In the genomic region with DNA sequence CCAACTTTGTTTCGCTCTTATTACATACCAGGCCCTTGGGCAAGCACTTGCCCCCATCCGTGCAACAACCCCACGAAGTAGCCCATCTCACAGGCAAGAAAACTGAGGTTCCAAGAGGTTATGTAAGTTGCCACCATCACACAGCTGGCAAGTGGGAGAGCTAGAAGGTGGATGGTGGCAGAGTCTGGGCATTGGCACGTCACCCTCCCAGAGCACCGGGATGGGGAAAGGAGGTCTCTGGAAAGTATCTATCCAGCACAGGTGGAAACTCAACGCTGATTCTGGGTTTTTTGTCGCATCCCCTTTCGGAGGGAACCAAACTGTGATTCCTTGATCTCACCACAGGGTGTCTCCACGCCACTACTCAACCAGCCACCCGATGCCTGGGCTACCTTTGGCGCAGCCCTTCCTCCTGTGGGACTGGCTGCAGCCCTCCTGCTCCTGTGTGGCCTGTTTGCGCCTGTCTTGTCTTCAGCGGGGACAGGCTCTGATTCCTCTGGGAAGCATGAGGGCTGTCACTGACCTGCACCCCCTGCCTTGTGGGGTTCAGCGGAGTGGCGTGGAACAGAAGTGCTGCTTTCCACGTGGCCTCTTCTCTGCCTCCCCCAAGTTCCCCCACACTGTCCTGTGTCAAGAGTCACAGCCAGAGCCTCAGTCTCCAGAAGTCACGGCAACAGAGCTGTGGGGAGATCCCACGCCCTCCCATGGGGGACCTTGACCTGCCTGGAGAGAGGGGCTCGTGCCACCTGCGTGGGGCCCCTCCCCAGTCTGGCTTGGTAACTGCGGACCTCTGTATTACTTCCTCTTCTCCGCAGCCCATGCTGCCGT, we compare ENCODE assay signal across 9 cellular contexts. TPM values are rescaled to one million over a fixed set of nuclear protein-coding genes. Genes with fewer than 3 reads are reported as not detected.
DNase-seq lines count a peak whose midpoint lies in the region; ATAC-seq and TF ChIP-seq lines count a peak whose summit lies in the region.
"Had no signal": no experiment of that assay in that cellular context is flagged by ENCODE, and none has a peak within 500 bp of the region (broad histone marks: within the 10 kb centered on the region; RNA-seq: fewer than 3 reads in every experiment).

No MANE protein-coding gene starts in this region.

- ATAC-seq in GM23338 (peak; percentile 62), HG03135 (IDR thresholded peaks at IDR 0.05; ENCODE audit: unreplicated experiment) (no peak)

- CTCF ChIA-PET in Caco-2 (lab: Charles Lee), result interaction anchor here (0.8 to 2.9 kb wide), 4 partner anchors 13 to 58 kb away, joined by 3 to 8 read pairs (median 4); no protein-coding TSS in a partner anchor

- H3K4me3 ChIP-seq in Caco-2 (ENCODE audit: low read depth, low read length), result no peak overlapping the region
- H3K4me3 ChIP-seq in GM23338, result no peak overlapping the region
- H3K4me3 ChIP-seq in esophagus squamous epithelium, result no peak overlapping the region
- H3K4me3 ChIP-seq in thyroid gland (replicated peaks in 1 of 3), result no peak overlapping the region

- DNase-seq in Caco-2 (peak; percentile 87 to 88), GM23338 (ENCODE audit: low spot score) (peak; percentile 92), NCI-H345 treated with DMSO at 0.1 percent for 48 hours (lab: John Stamatoyannopoulos, UW; ENCODE audit: unreplicated experiment) (peak; percentile 15), esophagus squamous epithelium (lab: John Stamatoyannopoulos, UW) (no peak), myocyte (ENCODE audit: low read depth) (peak; percentile 54), thyroid gland (peak; percentile 56 to 68)
- peak; percentile 74 for DNase-seq in activated CD8-positive, alpha-beta memory T cell treated with anti-CD3 and anti-CD28 coated beads for 24 hours

- peaks cover 8% of the 10 kb centered on the region for H3K4me1 ChIP-seq in Caco-2
- peaks cover 6% of the 10 kb centered on the region; the same call in 1 of the 2 replicates for H3K4me1 ChIP-seq in GM23338 (ENCODE audit: insufficient read depth)
- peaks cover 15 to 38% (median 17%) of the 10 kb centered on the region in 3 donors for H3K4me1 ChIP-seq in esophagus squamous epithelium
- H3K4me1 ChIP-seq in thyroid gland, result peaks cover 0 to 13% of the 10 kb centered on the region in 2 donors

- intact Hi-C loops in Caco-2 (cut with micrococcal nuclease; ENCODE audit: unreplicated experiment) (loop anchor here (1.0 kb wide), 4 partner anchors 11 to 131 kb away; no protein-coding TSS in a partner anchor), esophagus squamous epithelium (cut with DNase I) (loop anchor here (5.0 kb wide), 2 partner anchors 55 to 125 kb away; no protein-coding TSS in a partner anchor), thyroid gland (cut with DNase I) (loop anchor here (5.0 kb wide), 2 partner anchors 55 to 130 kb away; no protein-coding TSS in a partner anchor)

- H3K9me3 Mint-ChIP-seq in Caco-2 (ENCODE audit: unreplicated experiment) (no peaks in the 10 kb centered on the region), GM23338 (no peaks in the 10 kb centered on the region)

- peaks cover 10% of the 10 kb centered on the region for H3K27me3 Mint-ChIP-seq in Caco-2 (ENCODE audit: insufficient read depth, unreplicated experiment)
- peaks cover 53% of the 10 kb centered on the region for H3K27me3 Mint-ChIP-seq in GM23338 (ENCODE audit: insufficient read depth, low read depth, poor library complexity)

- no peak overlapping the region for H2AFZ ChIP-seq in GM23338

- H3K27me3 ChIP-seq in Caco-2 (replicated peaks; ENCODE audit: control insufficient read depth, insufficient read depth, low read length), result no peaks in the 10 kb centered on the region
- peaks cover 65% of the 10 kb centered on the region for H3K27me3 ChIP-seq in GM23338 (ENCODE audit: insufficient read depth)
- peaks cover 0 to 51% (median 0%) of the 10 kb centered on the region in 4 donors for H3K27me3 ChIP-seq in esophagus squamous epithelium
- H3K27me3 ChIP-seq in thyroid gland, result no peaks in the 10 kb centered on the region

- no peaks in the 10 kb centered on the region for H3K79me2 ChIP-seq in GM23338 (replicated peaks; ENCODE audit: insufficient read depth)

- H3K9me3 ChIP-seq in Caco-2 (no peaks in the 10 kb centered on the region), esophagus squamous epithelium (no peaks in the 10 kb centered on the region), thyroid gland (no peaks in the 10 kb centered on the region)

- H3K4me1 Mint-ChIP-seq in Caco-2 (ENCODE audit: low read depth, unreplicated experiment) (no peaks in the 10 kb centered on the region), GM23338 (peaks cover 4% of the 10 kb centered on the region; the same call in 2 of the 3 replicates)

- no peak overlapping the region for H3K27ac Mint-ChIP-seq in Caco-2 (ENCODE audit: unreplicated experiment)
- no peak overlapping the region for H3K27ac Mint-ChIP-seq in GM23338

- H3K36me3 Mint-ChIP-seq in Caco-2 (ENCODE audit: insufficient read depth, unreplicated experiment) (no peaks in the 10 kb centered on the region), GM23338 (ENCODE audit: low read depth) (no peaks in the 10 kb centered on the region)

- POLR2A ChIA-PET in Caco-2 (lab: Charles Lee), result no interaction called here

- no peaks in the 10 kb centered on the region for H3K9me2 ChIP-seq in GM23338 (ENCODE audit: insufficient read depth)

- TF ChIP-seq POLR2A in esophagus squamous epithelium (IDR thresholded peaks at IDR 0.05) (no peak), thyroid gland (IDR thresholded peaks at IDR 0.05) (no peak)

- BruUV-seq in Caco-2 (replicated peaks; lab: Mats Ljungman, UMichigan), result no TSS peak

- TF ChIP-seq CTCF in Caco-2 (IDR thresholded peaks at IDR 0.05; ENCODE audit: insufficient read depth in 1 of 2, low read depth in 1 of 2, low read length in 1 of 2, severe bottlenecking in 1 of 2, unreplicated experiment in 1 of 2) (peak; percentile 95 to 98), GM23338 (conservative IDR thresholded peaks at IDR 0.05; ENCODE audit: low read depth in 2 of 2) (peak; percentile 70 to 97), esophagus squamous epithelium (IDR thresholded peaks at IDR 0.05) (peak; percentile 66 to 89 (median 83)), thyroid gland (IDR thresholded peaks at IDR 0.05) (peak; percentile 58 to 83 (median 73))

- H3F3A ChIP-seq in GM23338 (replicated peaks; ENCODE audit: low read depth), result no peaks in the 10 kb centered on the region

- H3K36me3 ChIP-seq in Caco-2 (ENCODE audit: control insufficient read depth, insufficient read depth, low read length) (no peaks in the 10 kb centered on the region), GM23338 (ENCODE audit: insufficient read depth) (no peaks in the 10 kb centered on the region), esophagus squamous epithelium (no peaks in the 10 kb centered on the region), thyroid gland (no peaks in the 10 kb centered on the region)

- no peak overlapping the region for H3K4me2 ChIP-seq in GM23338

- WGBS in esophagus squamous epithelium, 2 donors, result 25 to 41% methylated on average over 12 to 15 of the region's 23 CpGs
- 42 to 49% methylated on average over 22 to 23 of the region's 23 CpGs for WGBS in thyroid gland, 2 donors

- no peaks in the 10 kb centered on the region for H4K20me1 ChIP-seq in GM23338 (replicated peaks; ENCODE audit: insufficient read depth)

- H3K27ac ChIP-seq in GM23338 (ENCODE audit: low read depth) (no peak overlapping the region), esophagus squamous epithelium (no peak overlapping the region), thyroid gland (no peak overlapping the region)

- H3K4me3 Mint-ChIP-seq in Caco-2 (ENCODE audit: unreplicated experiment), result no peak overlapping the region
- no peak overlapping the region for H3K4me3 Mint-ChIP-seq in GM23338

TF ChIP-seq in GM23338, 12 proteins besides CTCF, POLR2A, EP300 and RAD21 (continues in another document):
- TF ChIP-seq CREB1 (CRISPR knock-in tag; IDR thresholded peaks at IDR 0.05; ENCODE audit: low read depth) (no peak), ZNF114 (CRISPR knock-in tag; IDR thresholded peaks at IDR 0.05) (no peak), POLR2AphosphoS5 (IDR thresholded peaks at IDR 0.05; ENCODE audit: low read depth) (no peak), EZH2phosphoT487 (IDR thresholded peaks at IDR 0.05; ENCODE audit: unreplicated experiment) (no peak), ZNF331 (CRISPR knock-in tag; IDR thresholded peaks at IDR 0.05; ENCODE audit: low read depth) (no peak), STAT1 (IDR thresholded peaks at IDR 0.05; ENCODE audit: unreplicated experiment) (no peak), ETS1 (IDR thresholded peaks at IDR 0.05) (no peak), NANOG (IDR thresholded peaks at IDR 0.05; ENCODE audit: borderline replicate concordance) (no peak)

RNA-seq across cellular contexts. Expression of gene TRIM29, which starts 34.4 kb away (rescaled TPM):
- total RNA-seq in Caco-2 (2022), result 4.3 TPM in 2 replicates
- total RNA-seq in GM23338 (2014; rRNA removed; shearing (Covaris generic)), result 0.16 and 0.28 TPM in 2 replicates
- not detected in 2 replicates for polyA plus RNA-seq in GM23338 (2016; fragmentation: Nextera tagmentation; extraction: Ambion mirVana)
- 1,000 to 10,000 TPM in 1 of 4 donors, 100 to 1,000 TPM in 3; 691 to 1,472 (median 816) TPM for total RNA-seq in esophagus squamous epithelium
- total RNA-seq in myocyte, result not detected in 2 replicates
- polyA plus RNA-seq in myocyte (2012), result 0.66 TPM
- total RNA-seq in thyroid gland, result 1 to 10 TPM in 3 of 4 donors, not detected in 1; 1.4 to 3.7 (median 1.6) TPM
- total RNA-seq: T-helper 1 cell treated with Interleukin-12 subunit alpha and Interleukin-12 subunit beta and Interleukin-4 antibody, amounts not matched to agents 30 ng/mL and 1 ng/mL, for 36 hours had no signal

RNA-seq across cellular contexts. Expression of gene OAF, which starts 38.6 kb away (rescaled TPM):
- total RNA-seq in Caco-2 (2022), result 30.3 and 31.3 TPM in 2 replicates
- total RNA-seq in GM23338 (2014; rRNA removed; shearing (Covaris generic)), result 1.2 and 3.0 TPM in 2 replicates
- 1.1 and 1.6 TPM in 2 replicates for polyA plus RNA-seq in GM23338 (2016; fragmentation: Nextera tagmentation; extraction: Ambion mirVana)
- 10 to 100 TPM in 3 of 4 donors, 1 to 10 TPM in 1; 7.4 to 49.0 (median 14.3) TPM for total RNA-seq in esophagus squamous epithelium
- total RNA-seq in myocyte, result 6.3 and 9.3 TPM in 2 replicates
- polyA plus RNA-seq in myocyte (2012), result 3.0 TPM
- 10 to 100 TPM; 31.7 to 77.1 (median 36.2) TPM for total RNA-seq in thyroid gland

Comparison
In these comparisons a context has a peak if more than half of its experiments do, and no peak if none do; other contexts are left out.
1. RNA of gene TRIM29, which starts 34.4 kb away (total RNA-seq): 691 to 1,472 TPM in esophagus squamous epithelium; 4.3 TPM in Caco-2, 1.4 to 3.7 TPM in thyroid gland, 0.16 to 0.28 TPM in GM23338 and not detected in myocyte; every median in the first group is over 100 times any median in the second.
2. Peak in every context shown above with its lines, with median percentiles within 50 percentile points of each other: CTCF ChIP-seq.